ENCODE assay signal across 8 cellular contexts in genomic region chr12:56257491-56258067, GRCh38. TPM values are rescaled to one million over a fixed set of nuclear protein-coding genes. Genes with fewer than 3 reads are reported as not detected.
DNase-seq lines count a peak whose midpoint lies in the region; ATAC-seq and TF ChIP-seq lines count a peak whose summit lies in the region.

No MANE protein-coding gene starts in this region.

- POLR2A ChIA-PET in HCT116 (lab: Charles Lee): interaction anchor here (0.6 kb wide), 1 partner anchor 36 kb away, joined by 3 read pairs; the partner anchor contains the start of gene RNF41

- TF ChIP-seq POLR2A in HCT116 (IDR thresholded peaks at IDR 0.05; ENCODE audit: borderline replicate concordance, extremely low read depth, insufficient read depth, insufficient read length): peak; percentile 16
- no peak for TF ChIP-seq POLR2A in transverse colon (IDR thresholded peaks at IDR 0.05)

- 0% methylated on average over 13 of the region's 27 CpGs; no CpG with 5 or more reads in 1 of the 2 donors for WGBS in transverse colon (ENCODE audit: low coverage in 1 of 2), 2 donors

- no peaks in the 10 kb centered on the region for H3K9me3 ChIP-seq in HCT116 (ENCODE audit: control insufficient read depth in 1 of 2, insufficient read depth in 1 of 2, low read depth in 1 of 2, low read length in 2 of 2)
- no peaks in the 10 kb centered on the region for H3K9me3 ChIP-seq in lower lobe of right lung
- H3K9me3 ChIP-seq in transverse colon: no peaks in the 10 kb centered on the region

- peak overlapping the region; percentile 97 for H3K4me2 ChIP-seq in HCT116 (ENCODE audit: low read length)

- TF ChIP-seq RAD21 in HCT116 (IDR thresholded peaks at IDR 0.05; ENCODE audit: low read depth): no peak

- TF ChIP-seq EP300 in transverse colon (IDR thresholded peaks at IDR 0.05; ENCODE audit: low read depth): no peak

- CTCF ChIA-PET in HCT116 (lab: Charles Lee): interaction anchor here (1.7 kb wide), 2 partner anchors 9 to 68 kb away, joined by 8 to 11 read pairs; partner anchors contain the start of genes COQ10A and SMARCC2

- peak overlapping the region; percentile 71 to 89 for H3K4me3 ChIP-seq in HCT116 (replicated peaks in 1 of 2; ENCODE audit: low read depth in 1 of 2, low read length in 2 of 2)
- H3K4me3 ChIP-seq in choroid plexus epithelial cell (ENCODE audit: low read depth, low read length): peak overlapping the region; percentile 84
- peak overlapping the region; percentile 96 for H3K4me3 ChIP-seq in lower lobe of right lung
- peak overlapping the region; percentile 66 to 83 (median 72) for H3K4me3 ChIP-seq in transverse colon

- H3K4me1 ChIP-seq in HCT116 (ENCODE audit: control insufficient read depth in 1 of 2, insufficient read depth in 2 of 2, low read length in 2 of 2) (peaks cover 26 to 48% of the 10 kb centered on the region in 2 experiments), lower lobe of right lung (peaks cover 31% of the 10 kb centered on the region), transverse colon (peaks cover 16 to 23% (median 22%) of the 10 kb centered on the region in 4 donors)

- no peak overlapping the region for H2AFZ ChIP-seq in HCT116 (ENCODE audit: low read depth, low read length, poor library complexity, severe bottlenecking)

- H3K27me3 ChIP-seq in HCT116 (ENCODE audit: insufficient read depth, low read length) (no peaks in the 10 kb centered on the region), lower lobe of right lung (ENCODE audit: low read depth) (no peaks in the 10 kb centered on the region), transverse colon (no peaks in the 10 kb centered on the region)

- intact Hi-C loops in HCT116 (cut with micrococcal nuclease) (loop anchor here (1.0 to 5.0 kb wide), 2 partner anchors 35 to 64 kb away; partner anchors contain the start of genes NABP2 and RNF41), lower lobe of right lung (cut with DNase I) (no loop called here), transverse colon (cut with DNase I; ENCODE audit: low total_unique reads) (no loop called here)

- in situ Hi-C loops in transverse colon (cut with MboI; ENCODE audit: low pct_ligation_motif_present in 1 of 4, low pct_unique_long_range_greater_than_20kb in 1 of 4, low sequenced_read_pairs in 3 of 4): no loop called here

- peak overlapping the region; percentile 89 for H3K9ac ChIP-seq in HCT116 (ENCODE audit: low read length)

- H3K79me2 ChIP-seq in HCT116 (ENCODE audit: insufficient read depth, low read length): peaks cover 30% of the 10 kb centered on the region

- TF ChIP-seq CTCF in HCT116 (IDR thresholded peaks at IDR 0.05 in 2 of 3, conservative IDR thresholded peaks at IDR 0.05 in 1 of 3; ENCODE audit: borderline replicate concordance in 1 of 3, insufficient read depth in 1 of 3, low read depth in 2 of 3, low read length in 2 of 3): peak in 2 of 3 experiments; percentile 3 to 28; a peak in 2 of 6 replicates
- no peak for TF ChIP-seq CTCF in choroid plexus epithelial cell (conservative IDR thresholded peaks at IDR 0.05; ENCODE audit: low read depth, low read length)
- TF ChIP-seq CTCF in lower lobe of right lung (IDR thresholded peaks at IDR 0.05): no peak
- TF ChIP-seq CTCF in transverse colon (IDR thresholded peaks at IDR 0.05): no peak

- no TSS peak for BruUV-seq in HCT116 (replicated peaks; lab: Mats Ljungman, UMichigan)

- peak; percentile 77 for DNase-seq in ELF-1 (ENCODE audit: low read depth, low spot score)
- DNase-seq in HCT116 (ENCODE audit: low read depth, low spot score): no peak
- peak; percentile 19 to 70 for DNase-seq in NCI-H526 (lab: John Stamatoyannopoulos, UW)
- peak; percentile 36 for DNase-seq in choroid plexus epithelial cell (ENCODE audit: low read depth)
- DNase-seq in lower lobe of right lung: no peak
- DNase-seq in transverse colon: no peak
- DNase-seq in epidermal melanocyte (ENCODE audit: insufficient read length, low spot score): no peak

- peaks cover 26 to 43% of the 10 kb centered on the region in 2 experiments for H3K36me3 ChIP-seq in HCT116 (ENCODE audit: control insufficient read depth in 1 of 2, insufficient read depth in 2 of 2, low read length in 2 of 2)
- H3K36me3 ChIP-seq in lower lobe of right lung: peaks cover 41% of the 10 kb centered on the region
- peaks cover 0 to 33% (median 15%) of the 10 kb centered on the region in 4 donors for H3K36me3 ChIP-seq in transverse colon

- RAD21 ChIA-PET in HCT116 (lab: Charles Lee; ENCODE audit: low non-redundant PET in 1 of 2, low total read pairs in 2 of 2, uncharacterized antibody in 2 of 2, unreplicated experiment in 2 of 2): interaction anchor here in 1 of 2 experiments (0.6 kb wide), 1 partner anchor 100 kb away, joined by 3 read pairs; no protein-coding TSS in a partner anchor

- H3K9me2 ChIP-seq in HCT116 (ENCODE audit: insufficient read depth): no peaks in the 10 kb centered on the region

- H4K20me1 ChIP-seq in HCT116 (ENCODE audit: insufficient read depth): no peaks in the 10 kb centered on the region

- ATAC-seq in HCT116: peak; percentile 58
- peak; percentile 2 to 28 for ATAC-seq in lower lobe of right lung
- ATAC-seq in GM18909 (IDR thresholded peaks at IDR 0.05; ENCODE audit: poor library complexity, unreplicated experiment): no peak

- peak overlapping the region; percentile 82 for H3K27ac ChIP-seq in HCT116 (ENCODE audit: low read depth, low read length)
- peak overlapping the region; percentile 86 for H3K27ac ChIP-seq in lower lobe of right lung
- peak overlapping the region; percentile 87 to 93 (median 90) for H3K27ac ChIP-seq in transverse colon

TF ChIP-seq in HCT116, 20 proteins besides CTCF, POLR2A, EP300 and RAD21 (continues in another document):
- no peak for TF ChIP-seq FOSL1 (IDR thresholded peaks at IDR 0.05; ENCODE audit: low read depth)
- no peak for TF ChIP-seq ZFX (IDR thresholded peaks at IDR 0.05)
- TF ChIP-seq CBX3 (IDR thresholded peaks at IDR 0.05; ENCODE audit: low read depth): no peak
- TF ChIP-seq ATF3 (IDR thresholded peaks at IDR 0.05): no peak
- no peak for TF ChIP-seq EZH2phosphoT487 (IDR thresholded peaks at IDR 0.05; ENCODE audit: borderline replicate concordance)
- no peak for TF ChIP-seq ELF1 (IDR thresholded peaks at IDR 0.05; ENCODE audit: borderline replicate concordance, low read depth)
- TF ChIP-seq YY1 (IDR thresholded peaks at IDR 0.05; ENCODE audit: extremely low read depth, insufficient replicate concordance, low read depth, low read length): no peak
- TF ChIP-seq JUND (IDR thresholded peaks at IDR 0.05): no peak
- TF ChIP-seq TCF7L2 (IDR thresholded peaks at IDR 0.05; ENCODE audit: borderline replicate concordance, extremely low read depth, insufficient read depth, insufficient read length): no peak
- TF ChIP-seq SP1 (IDR thresholded peaks at IDR 0.05; ENCODE audit: low read depth): no peak
- no peak for TF ChIP-seq REST (IDR thresholded peaks at IDR 0.05; ENCODE audit: low read depth)
- no peak for TF ChIP-seq POLR2AphosphoS5 (IDR thresholded peaks at IDR 0.05; ENCODE audit: low read depth, low read length)
- TF ChIP-seq SRF (IDR thresholded peaks at IDR 0.05; ENCODE audit: low read depth): no peak
- no peak for TF ChIP-seq EZH2 (IDR thresholded peaks at IDR 0.05)
- no peak for TF ChIP-seq EGR1 (IDR thresholded peaks at IDR 0.05; ENCODE audit: low read depth)

RNA-seq across cellular contexts. Expression of gene ANKRD52, which starts 0.6 kb away (rescaled TPM):
- 56.6 TPM for total RNA-seq in HCT116 (2021; ENCODE audit: unreplicated experiment)
- 25.0 and 28.0 TPM in 2 replicates for polyA plus RNA-seq in HCT116 (2012)
- 27.8 TPM for total RNA-seq in lower lobe of right lung
- 100 to 1,000 TPM in 1 of 4 donors, 10 to 100 TPM in 3; 28.4 to 120 (median 40.0) TPM for total RNA-seq in transverse colon

RNA-seq across cellular contexts. Expression of gene COQ10A, which starts 9.2 kb away (rescaled TPM):
- total RNA-seq in HCT116 (2021; ENCODE audit: unreplicated experiment) (11.7 TPM), lower lobe of right lung (12.8 TPM), transverse colon (10 to 100 TPM in 3 of 4 donors, 1 to 10 TPM in 1; 6.7 to 51.5 (median 27.9) TPM)
- 11.3 and 12.3 TPM in 2 replicates for polyA plus RNA-seq in HCT116 (2012)

RNA-seq across cellular contexts. Expression of gene SLC39A5, which starts 27.7 kb away (rescaled TPM):
- total RNA-seq in HCT116 (2021; ENCODE audit: unreplicated experiment) (0.66 TPM), lower lobe of right lung (not detected), transverse colon (100 to 1,000 TPM; 225 to 325 (median 283) TPM)
- polyA plus RNA-seq in HCT116 (2012): 0.36 TPM in 1 of 2 replicates, not detected in the other

RNA-seq across cellular contexts. Expression of gene NABP2, which starts 33.4 kb away (rescaled TPM):
- total RNA-seq in HCT116 (2021; ENCODE audit: unreplicated experiment): 52.9 TPM
- 44.3 and 52.3 TPM in 2 replicates for polyA plus RNA-seq in HCT116 (2012)
- total RNA-seq in lower lobe of right lung: 20.9 TPM
- total RNA-seq in transverse colon: 10 to 100 TPM in 3 of 4 donors, 1 to 10 TPM in 1; 4.9 to 26.8 (median 15.5) TPM

RNA-seq across cellular contexts. Expression of gene RNF41, which starts 35.9 kb away (rescaled TPM):
- total RNA-seq in HCT116 (2021; ENCODE audit: unreplicated experiment) (40.6 TPM), lower lobe of right lung (49.8 TPM), transverse colon (10 to 100 TPM; 39.0 to 51.3 (median 42.7) TPM)
- polyA plus RNA-seq in HCT116 (2012): 41.7 and 52.7 TPM in 2 replicates

Comparison
In these comparisons a context has a peak if more than half of its experiments do, and no peak if none do; other contexts are left out.
1. DNase-seq: peak in ELF-1 (single experiment), NCI-H526 (2 of 2) and choroid plexus epithelial cell (single experiment); none in HCT116 (single experiment), lower lobe of right lung (single experiment), transverse colon (single experiment) and epidermal melanocyte (single experiment).
2. CTCF ChIP-seq: peak in HCT116 (2 of 3); none in choroid plexus epithelial cell (single experiment), lower lobe of right lung (single experiment) and transverse colon (0 of 5).
3. RNA of gene SLC39A5, which starts 27.7 kb away (total RNA-seq): 225 to 325 TPM in transverse colon; 0.66 TPM in HCT116 (single experiment) and not detected in lower lobe of right lung (single experiment); every median in the first group is over 100 times any median in the second.
4. Peak in every context shown above with its lines, with median percentiles within 50 percentile points of each other: H3K27ac ChIP-seq and H3K4me3 ChIP-seq.